Comparison of ENCODE assay signal across 8 cellular contexts in the genomic region with DNA sequence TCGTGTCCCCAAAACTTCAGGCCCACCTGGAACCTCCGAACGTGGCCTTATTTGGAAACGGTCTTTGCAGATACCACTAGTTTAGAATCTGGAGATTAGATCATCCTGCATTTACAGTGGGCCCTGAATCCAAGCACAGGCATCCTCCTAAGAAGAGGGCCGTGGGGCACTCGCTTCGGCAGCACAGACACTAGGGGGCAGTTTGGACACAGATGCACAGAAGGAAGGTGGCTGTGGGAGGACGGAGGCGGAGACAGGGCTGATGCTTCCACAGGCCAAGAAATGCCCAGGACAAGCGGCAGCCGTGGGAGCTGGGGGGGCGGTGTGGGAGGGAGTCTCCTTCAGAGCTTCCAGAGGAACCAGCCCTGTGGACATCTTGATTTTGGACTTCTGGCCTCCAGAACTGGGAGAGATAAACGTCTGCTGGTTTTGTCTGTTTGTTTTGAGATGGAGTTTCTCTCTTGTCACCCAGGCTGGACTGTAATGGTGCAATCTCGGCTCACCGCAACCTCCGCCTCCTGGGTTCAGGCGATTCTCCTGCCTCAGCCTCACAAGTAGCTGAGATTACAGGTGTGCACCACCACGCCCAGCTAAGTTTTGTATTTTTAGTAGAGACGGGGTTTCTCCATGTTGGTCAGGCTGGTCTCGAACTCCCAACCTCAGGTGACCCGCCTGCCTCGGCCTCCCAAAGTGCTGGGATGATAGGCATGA. TPM values are rescaled to one million over a fixed set of nuclear protein-coding genes. Genes with fewer than 3 reads are reported as not detected.
DNase-seq lines count a peak whose midpoint lies in the region; ATAC-seq, FAIRE-seq and TF ChIP-seq lines count a peak whose summit lies in the region.
"Not testable (repeated sequence)": the region's sequence is repeated elsewhere in the genome, so short reads cannot be mapped to it uniquely, and the experiment has no call there.
"Had no signal": no experiment of that assay in that cellular context is flagged by ENCODE, and none has a peak within 500 bp of the region (broad histone marks: within the 10 kb centered on the region; RNA-seq: fewer than 3 reads in every experiment).

No MANE protein-coding gene starts in this region.

- H3K27ac Mint-ChIP-seq in osteocyte (ENCODE audit: unreplicated experiment): not testable (repeated sequence)

- H3K4me1 ChIP-seq in right cardiac atrium (ENCODE audit: control insufficient read depth, insufficient read depth, low read length): not testable (repeated sequence)

- H3K27ac ChIP-seq in right cardiac atrium (ENCODE audit: low read length): not testable (repeated sequence)

- not testable (repeated sequence) for H3K36me3 Mint-ChIP-seq in osteocyte (ENCODE audit: unreplicated experiment)

- FAIRE-seq in HTR-8/SVneo (lab: Jason Lieb, UNC): peak; percentile 62

- H3K9me3 Mint-ChIP-seq in osteocyte (ENCODE audit: unreplicated experiment): not testable (repeated sequence)

- 41% methylated on average over 22 of the region's 22 CpGs for WGBS in right cardiac atrium

- DNase-seq in EH (ENCODE audit: low read depth) (peak; percentile 79), HTR-8/SVneo (ENCODE audit: insufficient read length, low spot score) (peak; percentile 72), NCI-H69 (lab: John Stamatoyannopoulos, UW) (peak; percentile 75), UCSD-AML1 (lab: John Stamatoyannopoulos, UW; ENCODE audit: unreplicated experiment) (peak; percentile 68), cardiac fibroblast (ENCODE audit: low read depth in 2 of 2) (peak; percentile 67 to 76), right cardiac atrium (peak; percentile 59 to 83 (median 73)), osteocyte (ENCODE audit: extremely low spot score, unreplicated experiment) (peak; percentile 86)

- not testable (repeated sequence) for H3K4me3 ChIP-seq in cardiac fibroblast (replicated peaks in 1 of 2; ENCODE audit: low read depth in 2 of 2, low read length in 2 of 2); right cardiac atrium (ENCODE audit: low read length)

- not testable (repeated sequence) for H3K4me1 Mint-ChIP-seq in osteocyte (ENCODE audit: unreplicated experiment)

- H3K27me3 Mint-ChIP-seq in osteocyte (ENCODE audit: unreplicated experiment): not testable (repeated sequence)

- not testable (repeated sequence) for H3K4me3 Mint-ChIP-seq in osteocyte (ENCODE audit: unreplicated experiment)

- H3K27me3 ChIP-seq in right cardiac atrium (ENCODE audit: control insufficient read depth, insufficient read depth): not testable (repeated sequence)

- ATAC-seq in right cardiac atrium: peak in 1 of 2 donors; percentile 12

- TF ChIP-seq CTCF in cardiac fibroblast (IDR thresholded peaks at IDR 0.05; ENCODE audit: low read depth, low read length) (peak; percentile 79), osteocyte (IDR thresholded peaks at IDR 0.05) (peak; percentile 66)

- intact Hi-C loops in right cardiac atrium (cut with DNase I): not testable (repeated sequence)

- not testable (repeated sequence) for H3K9me3 ChIP-seq in right cardiac atrium (ENCODE audit: control insufficient read depth, low read length)

RNA-seq across cellular contexts. Expression of gene LCN8, which starts 2.9 kb away (rescaled TPM):
- not detected for total RNA-seq in right cardiac atrium
- polyA plus RNA-seq in right cardiac atrium: not detected
- not detected in 2 replicates for total RNA-seq in osteocyte
- total RNA-seq: lower leg skin had no signal

RNA-seq across cellular contexts. Expression of gene LCN15, which starts 3.3 kb away (rescaled TPM):
- total RNA-seq in right cardiac atrium (1 to 10 TPM in 2 of 4 donors, under 1 TPM in 2; 0.32 to 1.3 (median 0.87) TPM), osteocyte (not detected in 2 replicates)
- polyA plus RNA-seq in right cardiac atrium: 2.1 TPM
- total RNA-seq: lower leg skin had no signal

RNA-seq across cellular contexts. Expression of gene LCN6, which starts 12.7 kb away (rescaled TPM):
- total RNA-seq in right cardiac atrium (10 to 100 TPM in 3 of 4 donors, 1 to 10 TPM in 1; 8.3 to 22.8 (median 16.9) TPM), osteocyte (not detected in 2 replicates)
- 41.0 TPM for polyA plus RNA-seq in right cardiac atrium

RNA-seq across cellular contexts. Expression of gene LCN10, which starts 18.2 kb away (rescaled TPM):
- total RNA-seq in right cardiac atrium: 10 to 100 TPM in 1 of 4 donors, 1 to 10 TPM in 3; 4.5 to 14.1 (median 7.7) TPM
- polyA plus RNA-seq in right cardiac atrium: 14.7 TPM
- total RNA-seq in osteocyte: not detected in 2 replicates

RNA-seq across cellular contexts. Expression of gene TMEM141, which starts 30.2 kb away (rescaled TPM):
- total RNA-seq in right cardiac atrium (100 to 1,000 TPM in 2 of 4 donors, 10 to 100 TPM in 2; 73.6 to 115 (median 100) TPM), osteocyte (29.2 and 36.0 TPM in 2 replicates)
- 158 TPM for polyA plus RNA-seq in right cardiac atrium
